Comparison of ENCODE assay signal across 8 cellular contexts in the genomic region with DNA sequence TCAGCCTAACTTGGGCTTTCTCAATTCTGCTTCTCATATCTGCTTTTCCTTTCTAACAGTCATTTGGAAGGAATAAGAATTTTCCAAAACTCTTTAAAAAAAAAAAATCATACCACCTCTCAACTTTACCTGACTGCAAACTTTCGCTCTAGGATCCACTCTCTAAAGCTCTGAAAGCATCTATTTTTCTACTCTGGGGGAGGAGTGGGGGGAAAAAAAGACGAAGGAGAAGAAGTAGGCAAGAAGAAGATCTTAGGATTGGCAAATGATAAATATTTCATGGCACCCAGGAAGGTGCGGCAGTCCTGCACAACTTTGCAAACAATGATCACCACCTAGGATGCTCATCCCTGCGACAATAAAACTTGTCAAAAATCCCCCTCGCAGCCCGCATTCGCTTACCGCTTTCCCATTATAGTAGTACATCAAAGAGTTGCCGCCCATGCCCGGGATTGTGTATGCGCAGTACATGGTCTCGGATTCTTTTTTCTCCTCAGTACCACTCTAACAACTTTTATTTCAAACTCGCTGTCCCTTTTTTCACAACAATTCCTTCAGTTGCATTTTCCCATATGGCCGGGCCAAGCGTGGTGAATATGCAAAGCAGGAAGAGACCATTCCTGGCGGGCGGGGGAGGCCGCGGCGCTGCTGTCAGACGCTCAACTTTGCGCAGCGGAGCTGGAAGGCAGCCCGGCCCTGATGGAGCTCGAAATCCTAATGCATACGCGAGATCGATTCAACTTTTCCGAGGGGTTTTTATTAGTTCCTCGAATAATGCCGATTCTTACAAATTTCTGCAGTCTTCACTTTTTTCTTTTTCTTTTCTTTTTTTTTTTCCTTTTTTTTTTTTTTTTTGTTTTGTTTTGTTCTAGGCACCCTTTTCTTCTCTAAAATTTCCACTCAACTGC.
DNase-seq lines count a peak whose midpoint lies in the region; ATAC-seq and TF ChIP-seq lines count a peak whose summit lies in the region.

No MANE protein-coding gene starts in this region.

- H3K36me3 ChIP-seq in SJCRH30 = no peaks in the 10 kb centered on the region

- ATAC-seq in GM21619 (IDR thresholded peaks at IDR 0.05; ENCODE audit: unreplicated experiment) = peak; percentile 60

- H3K4me3 ChIP-seq in GM08714 (ENCODE audit: low read length) (peak overlapping the region; percentile 97), SJCRH30 (peak overlapping the region; percentile 69), choroid plexus epithelial cell (ENCODE audit: low read depth, low read length) (peak overlapping the region; percentile 71)

- no peak for TF ChIP-seq CTCF in choroid plexus epithelial cell (conservative IDR thresholded peaks at IDR 0.05; ENCODE audit: low read depth, low read length)

- H3K9me3 ChIP-seq in SJCRH30 (replicated peaks) = no peaks in the 10 kb centered on the region

- H3K27me3 ChIP-seq in SJCRH30 = no peaks in the 10 kb centered on the region

- H3K27ac ChIP-seq in SJCRH30 = peak overlapping the region; percentile 96

- peak; percentile 15 for DNase-seq in HuH-7.5 (ENCODE audit: low spot score)
- DNase-seq in SJCRH30 = peak; percentile 86 to 88
- DNase-seq in choroid plexus epithelial cell (ENCODE audit: low read depth) = peak; percentile 97
- DNase-seq in kidney tubule cell (ENCODE audit: low spot score) = peak; percentile 72
- DNase-seq in stimulated activated CD4-positive, alpha-beta T cell treated with anti-CD3 and anti-CD28 coated beads, Interleukin-15, amount 100 ng/mL, for 24 hours = peak; percentile 59
- DNase-seq in NK-92 (lab: John Stamatoyannopoulos, UW; ENCODE audit: unreplicated experiment) = no peak

- H3K4me1 ChIP-seq in SJCRH30 = peaks cover 14% of the 10 kb centered on the region
